In the genomic region with DNA sequence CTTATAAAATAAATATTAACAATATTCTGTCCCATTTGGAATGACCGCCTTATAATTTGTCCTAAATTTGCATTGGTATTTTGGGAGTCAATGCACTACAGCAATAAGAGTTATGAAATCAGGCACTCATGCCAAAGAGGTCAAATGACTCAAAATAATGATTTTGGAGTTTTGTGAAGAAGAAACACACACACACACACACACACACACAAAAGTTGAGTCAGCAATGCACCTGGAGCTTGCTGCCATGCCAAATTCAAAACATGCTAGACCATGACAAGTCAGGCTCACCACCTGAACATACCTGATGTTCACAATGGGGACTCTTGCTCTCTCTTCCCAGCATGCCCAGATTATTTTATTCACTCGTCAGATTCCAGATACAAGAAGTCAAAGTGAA, we compare ENCODE assay signal across 17 cellular contexts.
"Had no signal": no experiment of that assay in that cellular context is flagged by ENCODE, and none has a peak within 500 bp of the region (broad histone marks: within the 10 kb centered on the region; RNA-seq: fewer than 3 reads in every experiment).

No MANE protein-coding gene starts in this region.

- H3K27ac ChIP-seq: parathyroid adenoma, transverse colon had no signal

- H3K4me1 ChIP-seq: parathyroid adenoma, transverse colon had no signal

- ATAC-seq: activated CD8-positive, alpha-beta T cell treated with anti-CD3 and anti-CD28 coated beads for 36 hours; activated naive CD4-positive, alpha-beta T cell treated with anti-CD3 and anti-CD28 coated beads, Interleukin-2, amount 50 U/mL, for 72 hours; left cardiac atrium; mucosa of descending colon; naive thymus-derived CD4-positive, alpha-beta T cell; WTC11 had no signal

- H3K36me3 Mint-ChIP-seq: activated naive CD4-positive, alpha-beta T cell treated with anti-CD3 and anti-CD28 coated beads, Interleukin-2, amount 50 U/mL, for 72 hours; naive thymus-derived CD4-positive, alpha-beta T cell had no signal

- H3K79me2 ChIP-seq: parathyroid adenoma had no signal

- H2AFZ ChIP-seq: parathyroid adenoma had no signal

- DNase-seq: activated CD4-positive, alpha-beta T cell treated with anti-CD3 and anti-CD28 coated beads for 4 hours; activated CD8-positive, alpha-beta memory T cell treated with anti-CD3 and anti-CD28 coated beads, Interleukin-2, amount 50 U/mL, for 4 hours; activated CD8-positive, alpha-beta T cell treated with anti-CD3 and anti-CD28 coated beads for 36 hours; activated effector memory CD4-positive, alpha-beta T cell treated with anti-CD3 and anti-CD28 coated beads, Interleukin-2, amount 50 U/mL, for 16 hours; activated T-cell treated with anti-CD3 and anti-CD28 coated beads, Interleukin-2, amount 50 U/mL, for 48 hours; erythroblast; foreskin fibroblast; left cardiac atrium; mucosa of descending colon; naive thymus-derived CD4-positive, alpha-beta T cell; small intestine; stimulated activated CD4-positive, alpha-beta T cell treated with anti-CD3 and anti-CD28 coated beads, Interleukin-4, amount 100 ng/mL, for 24 hours; stimulated activated naive CD4-positive, alpha-beta T cell treated with Interleukin-2 at 50 U/mL for 16 hours; transverse colon had no signal

- H3K9ac ChIP-seq: parathyroid adenoma had no signal

- H3K27ac Mint-ChIP-seq: activated CD8-positive, alpha-beta T cell treated with anti-CD3 and anti-CD28 coated beads for 36 hours; activated naive CD4-positive, alpha-beta T cell treated with anti-CD3 and anti-CD28 coated beads, Interleukin-2, amount 50 U/mL, for 72 hours; naive thymus-derived CD4-positive, alpha-beta T cell; WTC11 had no signal

- H3K4me1 Mint-ChIP-seq: naive thymus-derived CD4-positive, alpha-beta T cell had no signal

- H3K4me3 Mint-ChIP-seq: activated CD8-positive, alpha-beta T cell treated with anti-CD3 and anti-CD28 coated beads for 36 hours; naive thymus-derived CD4-positive, alpha-beta T cell; WTC11 had no signal

- H3K4me3 ChIP-seq: mucosa of descending colon, transverse colon had no signal

- H3K9me3 ChIP-seq: mucosa of descending colon, transverse colon had no signal

- H3K27me3 ChIP-seq: transverse colon had no signal

- H3K36me3 ChIP-seq: transverse colon had no signal

- H3K9me3 Mint-ChIP-seq: activated CD8-positive, alpha-beta T cell treated with anti-CD3 and anti-CD28 coated beads for 36 hours; activated naive CD4-positive, alpha-beta T cell treated with anti-CD3 and anti-CD28 coated beads, Interleukin-2, amount 50 U/mL, for 72 hours; naive thymus-derived CD4-positive, alpha-beta T cell; WTC11 had no signal
